ENCODE assay signal across 21 cellular contexts in the genomic region with DNA sequence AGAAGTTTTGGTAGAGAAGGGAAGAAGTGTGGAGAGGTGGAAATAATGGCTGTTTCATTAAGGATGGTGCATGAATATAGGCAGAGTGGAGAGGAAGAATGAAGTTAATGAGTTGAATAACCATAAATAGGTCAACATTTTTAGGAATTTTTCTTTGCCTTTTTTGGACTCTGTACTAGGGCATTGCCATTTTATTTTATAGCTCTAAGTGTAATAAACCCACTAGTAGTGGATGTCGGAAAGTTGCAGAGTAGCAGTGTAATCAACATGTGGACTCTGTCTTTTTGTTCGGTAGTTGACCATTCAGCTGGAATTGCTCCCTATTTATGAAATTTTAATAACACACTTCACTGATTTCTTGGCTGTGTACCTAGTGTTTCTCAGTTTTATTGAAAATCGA.
DNase-seq lines count a peak whose midpoint lies in the region; ATAC-seq, FAIRE-seq and TF ChIP-seq lines count a peak whose summit lies in the region.
"Had no signal": no experiment of that assay in that cellular context is flagged by ENCODE, and none has a peak within 500 bp of the region (broad histone marks: within the 10 kb centered on the region; RNA-seq: fewer than 3 reads in every experiment).

No MANE protein-coding gene starts in this region.

- H3K36me3 ChIP-seq in small intestine (ENCODE audit: control insufficient read depth in 2 of 2, insufficient read depth in 2 of 2, low read length in 2 of 2) (no peaks in the 10 kb centered on the region), esophagus squamous epithelium (no peaks in the 10 kb centered on the region)

- peak; percentile 87 for ATAC-seq in left colon
- ATAC-seq: CD8-positive, alpha-beta T cell had no signal

- CTCF ChIA-PET in GM10248 (lab: Yijun Ruan, JAX), result interaction anchor here (1.7 kb wide), 1 partner anchor 10 kb away, joined by 7 read pairs; no protein-coding TSS in a partner anchor

- H3K27me3 ChIP-seq in small intestine (ENCODE audit: control insufficient read depth in 2 of 2, insufficient read depth in 2 of 2, low read length in 2 of 2) (no peaks in the 10 kb centered on the region), esophagus squamous epithelium (no peaks in the 10 kb centered on the region)
- H3K27me3 ChIP-seq: BLaER1 treated with 17β-estradiol and CSF1 and Interleukin-3, amounts not matched to agents 10 nM and 100 nM had no signal

- 24 to 54% (median 46%) methylated on average over 3 of the region's 3 CpGs for WGBS in small intestine, 3 donors
- WGBS in esophagus squamous epithelium, 2 donors, result 84 to 87% methylated on average over 3 of the region's 3 CpGs

- peaks cover 0 to 5% of the 10 kb centered on the region in 2 donors for H3K4me1 ChIP-seq in small intestine (ENCODE audit: control insufficient read depth in 2 of 2, insufficient read depth in 1 of 2, low read depth in 1 of 2, low read length in 1 of 2)
- no peaks in the 10 kb centered on the region for H3K4me1 ChIP-seq in esophagus squamous epithelium

- intact Hi-C loops in left colon (cut with DNase I, micrococcal nuclease), result no loop called here
- intact Hi-C loops in esophagus squamous epithelium (cut with DNase I), result no loop called here

- H3K27ac ChIP-seq in small intestine (ENCODE audit: low read depth in 1 of 2, low read length in 1 of 2), result no peak overlapping the region
- no peak overlapping the region for H3K27ac ChIP-seq in esophagus squamous epithelium
- H3K27ac ChIP-seq: BLaER1 treated with 17β-estradiol and CSF1 and Interleukin-3, amounts not matched to agents 10 nM and 100 nM; C4-2B had no signal

- TF ChIP-seq POLR2A in esophagus squamous epithelium (IDR thresholded peaks at IDR 0.05), result no peak

- POLR2A ChIA-PET in GM10248 (lab: Yijun Ruan, JAX), result no interaction called here

- DNase-seq in G401 (ENCODE audit: low spot score), result peak; percentile 64
- DNase-seq in cerebellar cortex (ENCODE audit: low spot score), result peak; percentile 63
- no peak for DNase-seq in left colon
- peak; percentile 72 for DNase-seq in small intestine
- no peak for DNase-seq in esophagus squamous epithelium (lab: John Stamatoyannopoulos, UW)
- DNase-seq in NCI-H82 (lab: John Stamatoyannopoulos, UW), result no peak
- DNase-seq in NAMALWA (ENCODE audit: low spot score), result no peak
- no peak for DNase-seq in GM10248 (ENCODE audit: extremely low spot score)
- DNase-seq: 8988T; AML-193; Caco-2; Calu3; CD4-positive, alpha-beta T cell; CD8-positive, alpha-beta T cell; DMS79 treated with DMSO at 0.1 percent for 48 hours had no signal

- TF ChIP-seq CTCF in esophagus squamous epithelium (IDR thresholded peaks at IDR 0.05), result no peak
- no peak for TF ChIP-seq CTCF in GM10248 (IDR thresholded peaks at IDR 0.05; ENCODE audit: control extremely low read depth, extremely low read depth, low read depth, missing control alignments)

- in situ Hi-C loops in G401 (cut with HindIII; ENCODE audit: low sequenced_read_pairs), result no loop called here

- H3K9me3 ChIP-seq in small intestine (ENCODE audit: control insufficient read depth, low read depth) (no peaks in the 10 kb centered on the region), esophagus squamous epithelium (no peaks in the 10 kb centered on the region)
- H3K9me3 ChIP-seq: Caco-2 had no signal

- FAIRE-seq in small intestine (lab: Jason Lieb, UNC), result no peak
- FAIRE-seq: A204.1, D721Med, GM12891, GM19239 had no signal

- H3K4me3 ChIP-seq in small intestine (ENCODE audit: low read depth in 1 of 2, low read length in 2 of 2) (no peak overlapping the region), esophagus squamous epithelium (no peak overlapping the region)
- H3K4me3 ChIP-seq: BLaER1 treated with 17β-estradiol and CSF1 and Interleukin-3, amounts not matched to agents 10 nM and 100 nM had no signal

Comparison
In these comparisons a context has a peak if more than half of its experiments do, and no peak if none do; other contexts are left out.
1. DNase-seq: peak in G401 (single experiment), cerebellar cortex (single experiment) and small intestine (single experiment); none in left colon (0 of 2), esophagus squamous epithelium (single experiment), NCI-H82 (single experiment), NAMALWA (single experiment) and GM10248 (single experiment).